13 cellular contexts compared by ENCODE assay signal in the genomic region with DNA sequence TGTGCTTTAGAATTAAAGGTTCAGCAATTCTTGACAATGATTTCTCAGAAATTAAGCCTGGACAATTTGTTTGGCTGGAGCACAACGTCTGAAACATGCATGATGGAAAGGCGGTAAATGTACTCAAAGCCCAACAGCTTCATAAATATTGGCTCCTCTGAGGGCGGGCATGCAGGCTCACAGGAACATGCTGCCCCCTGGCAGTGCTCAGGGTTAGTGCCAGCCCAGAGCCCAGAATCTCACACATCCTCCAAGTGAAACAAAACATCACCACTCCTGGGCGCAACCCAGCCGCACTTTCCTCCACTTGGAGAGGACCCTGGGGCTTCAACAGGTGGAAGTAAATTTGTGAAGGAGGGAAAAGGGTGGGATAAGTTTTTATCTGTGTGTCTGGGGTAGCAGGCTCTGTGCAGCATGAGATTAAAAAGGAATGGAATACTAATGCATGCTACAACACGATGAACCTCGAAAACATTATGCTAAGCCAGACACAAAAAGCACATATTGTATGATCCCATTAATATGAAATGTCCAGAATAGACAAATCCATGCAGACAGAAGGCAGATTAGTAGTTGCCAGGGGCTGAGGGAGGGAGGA. TPM values are rescaled to one million over a fixed set of nuclear protein-coding genes. Genes with fewer than 3 reads are reported as not detected.
DNase-seq lines count a peak whose midpoint lies in the region; ATAC-seq and TF ChIP-seq lines count a peak whose summit lies in the region.
"Had no signal": no experiment of that assay in that cellular context is flagged by ENCODE, and none has a peak within 500 bp of the region (broad histone marks: within the 10 kb centered on the region; RNA-seq: fewer than 3 reads in every experiment).

No MANE protein-coding gene starts in this region.

- no peaks in the 10 kb centered on the region for H3K4me1 ChIP-seq in DOHH2 (ENCODE audit: control insufficient read depth, low read length)
- no peaks in the 10 kb centered on the region for H3K4me1 ChIP-seq in neural progenitor cell

- H3K4me2 ChIP-seq in DOHH2 (ENCODE audit: low read length) (no peak overlapping the region), neural progenitor cell (no peak overlapping the region)

- no peaks in the 10 kb centered on the region for H3K36me3 ChIP-seq in DOHH2 (ENCODE audit: control insufficient read depth, low read length)
- H3K36me3 ChIP-seq in neural progenitor cell: no peaks in the 10 kb centered on the region

- DNase-seq in LNCaP clone FGC (ENCODE audit: low read depth) (peak; percentile 4), anterior cingulate cortex (lab: John Stamatoyannopoulos, UW) (peak in 35 of 58 donors; percentile 1 to 41 (median 13)), neural progenitor cell (ENCODE audit: low spot score) (peak; percentile 46), AG08395 (ENCODE audit: low spot score) (no peak)
- no peak for DNase-seq in activated naive CD4-positive, alpha-beta T cell (lab: John Stamatoyannopoulos, UW)
- DNase-seq: stimulated activated naive CD4-positive, alpha-beta T cell treated with Interleukin-2 at 50 U/mL for 16 hours; T-helper 1 cell had no signal

- H3K36me3 Mint-ChIP-seq in neural progenitor cell: no peaks in the 10 kb centered on the region

- ATAC-seq in GM18907 (IDR thresholded peaks at IDR 0.05; ENCODE audit: unreplicated experiment) (no peak), GM21723 (IDR thresholded peaks at IDR 0.05; ENCODE audit: unreplicated experiment) (no peak)
- ATAC-seq: activated T-helper 17 cell treated with anti-CD3 and anti-CD28 coated beads, Interleukin-2, amount 50 U/mL, for 72 hours; sciatic nerve had no signal

- H3K9me3 ChIP-seq in DOHH2 (ENCODE audit: control insufficient read depth, insufficient read depth, low read length): no peaks in the 10 kb centered on the region
- H3K9me3 ChIP-seq in neural progenitor cell (ENCODE audit: low read depth): no peaks in the 10 kb centered on the region

- H3K27me3 Mint-ChIP-seq in neural progenitor cell (ENCODE audit: insufficient read depth, low read depth): peaks cover 13% of the 10 kb centered on the region

- H3K27ac Mint-ChIP-seq in neural progenitor cell: no peak overlapping the region
- H3K27ac Mint-ChIP-seq: activated T-helper 17 cell treated with anti-CD3 and anti-CD28 coated beads, Interleukin-2, amount 50 U/mL, for 72 hours had no signal

- no peaks in the 10 kb centered on the region for H3K79me2 ChIP-seq in DOHH2 (ENCODE audit: control insufficient read depth, low read length)
- no peaks in the 10 kb centered on the region for H3K79me2 ChIP-seq in neural progenitor cell (ENCODE audit: low read depth)

- H3K27ac ChIP-seq in DOHH2 (ENCODE audit: low read depth, low read length): no peak overlapping the region
- H3K27ac ChIP-seq in neural progenitor cell: no peak overlapping the region

- H3K9ac ChIP-seq in neural progenitor cell: no peak overlapping the region

- H3K27me3 ChIP-seq in DOHH2 (ENCODE audit: control insufficient read depth, low read length) (no peaks in the 10 kb centered on the region), neural progenitor cell (no peaks in the 10 kb centered on the region)

- no peaks in the 10 kb centered on the region for H3F3A ChIP-seq in DOHH2 (ENCODE audit: control insufficient read depth, insufficient read depth)
- no peaks in the 10 kb centered on the region for H3F3A ChIP-seq in neural progenitor cell (ENCODE audit: low read depth)

- H4K20me1 ChIP-seq in DOHH2 (ENCODE audit: control insufficient read depth, insufficient read depth, low read depth, low read length) (no peaks in the 10 kb centered on the region; the same call in 1 of the 2 replicates), neural progenitor cell (ENCODE audit: low read depth) (no peaks in the 10 kb centered on the region)

- TF ChIP-seq CTCF in DOHH2 (IDR thresholded peaks at IDR 0.05; ENCODE audit: low read depth, low read length, poor library complexity, severe bottlenecking) (peak; percentile 42), LNCaP clone FGC (IDR thresholded peaks at IDR 0.05; ENCODE audit: control insufficient read depth, extremely low read depth, insufficient read depth) (peak; percentile 68), neural progenitor cell (IDR thresholded peaks at IDR 0.05) (peak; percentile 53)

- no peaks in the 10 kb centered on the region for H3K9me2 ChIP-seq in DOHH2 (replicated peaks; ENCODE audit: control insufficient read depth, low read length)

- no peak overlapping the region for H3K4me3 Mint-ChIP-seq in neural progenitor cell
- H3K4me3 Mint-ChIP-seq: activated T-helper 17 cell treated with anti-CD3 and anti-CD28 coated beads, Interleukin-2, amount 50 U/mL, for 72 hours had no signal

- no peak overlapping the region for H2AFZ ChIP-seq in neural progenitor cell (replicated peaks)

- H3K9me3 Mint-ChIP-seq in neural progenitor cell: no peaks in the 10 kb centered on the region
- H3K9me3 Mint-ChIP-seq: activated T-helper 17 cell treated with anti-CD3 and anti-CD28 coated beads, Interleukin-2, amount 50 U/mL, for 72 hours had no signal

- H3K4me3 ChIP-seq in DOHH2 (ENCODE audit: low read length) (no peak overlapping the region), LNCaP clone FGC (ENCODE audit: low read depth, low read length) (no peak overlapping the region), neural progenitor cell (no peak overlapping the region)

- no peaks in the 10 kb centered on the region for H3K4me1 Mint-ChIP-seq in neural progenitor cell
- H3K4me1 Mint-ChIP-seq: activated T-helper 17 cell treated with anti-CD3 and anti-CD28 coated beads, Interleukin-2, amount 50 U/mL, for 72 hours had no signal

RNA-seq across cellular contexts. Expression of a gene that starts 54.1 kb away (rescaled TPM):
- 0.37 and 1.1 TPM in 2 replicates for total RNA-seq in neural progenitor cell (ENCODE audit: low replicate concordance)
- total RNA-seq: activated T-helper 17 cell treated with anti-CD3 and anti-CD28 coated beads, Interleukin-2, amount 50 U/mL, for 72 hours; LHCN-M2 had no signal

Comparison
In these comparisons a context has a peak if more than half of its experiments do, and no peak if none do; other contexts are left out.
1. DNase-seq: peak in LNCaP clone FGC (single experiment), anterior cingulate cortex (35 of 58) and neural progenitor cell (single experiment); none in AG08395 (single experiment) and activated naive CD4-positive, alpha-beta T cell (0 of 4).
2. Peak in every context shown above with its lines, with median percentiles within 50 percentile points of each other: CTCF ChIP-seq.